2 cellular contexts compared by ENCODE assay signal in genomic region chr4:176001171-176002006, GRCh38.
TF ChIP-seq lines count a peak whose summit lies in the region.

No MANE protein-coding gene starts in this region.

TF ChIP-seq in IMR-90, 13 proteins besides CTCF, POLR2A, EP300 and RAD21 (continued from another document):
- no peak for TF ChIP-seq ELK1 (IDR thresholded peaks at IDR 0.05; ENCODE audit: borderline replicate concordance, low read depth, low read length)
- no peak for TF ChIP-seq MAFK (IDR thresholded peaks at IDR 0.05; ENCODE audit: low read depth, low read length)
- no peak for TF ChIP-seq RFX5 (IDR thresholded peaks at IDR 0.05; ENCODE audit: low read depth, low read length)

TF ChIP-seq in HepG2, 621 proteins besides CTCF, POLR2A, EP300 and RAD21 (continued from another document):
- TF ChIP-seq ZSCAN5A (CRISPR knock-in tag; IDR thresholded peaks at IDR 0.05; ENCODE audit: borderline replicate concordance) = no peak
- TF ChIP-seq ZNF800 (CRISPR knock-in tag; IDR thresholded peaks at IDR 0.05) = no peak
- TF ChIP-seq CSRNP2 (CRISPR knock-in tag; conservative IDR thresholded peaks at IDR 0.05; ENCODE audit: low read depth) = no peak
- no peak for TF ChIP-seq HNRNPH1 (optimal IDR thresholded peaks at IDR 0.05; ENCODE audit: low read depth, low read length)
- TF ChIP-seq PAXIP1 (CRISPR knock-in tag; conservative IDR thresholded peaks at IDR 0.05) = no peak
- no peak for TF ChIP-seq DPF2 (CRISPR knock-in tag; IDR thresholded peaks at IDR 0.05; ENCODE audit: borderline replicate concordance, low read depth)
- no peak for TF ChIP-seq MIER3 (CRISPR knock-in tag; IDR thresholded peaks at IDR 0.05; ENCODE audit: borderline replicate concordance)
- TF ChIP-seq HBP1 (CRISPR knock-in tag; IDR thresholded peaks at IDR 0.05; ENCODE audit: low read depth) = no peak
- TF ChIP-seq ZNF484 (CRISPR knock-in tag; IDR thresholded peaks at IDR 0.05; ENCODE audit: borderline replicate concordance, low read depth) = no peak
TF ChIP-seq in HepG2: peak in this region for 0.
